In the genomic region with DNA sequence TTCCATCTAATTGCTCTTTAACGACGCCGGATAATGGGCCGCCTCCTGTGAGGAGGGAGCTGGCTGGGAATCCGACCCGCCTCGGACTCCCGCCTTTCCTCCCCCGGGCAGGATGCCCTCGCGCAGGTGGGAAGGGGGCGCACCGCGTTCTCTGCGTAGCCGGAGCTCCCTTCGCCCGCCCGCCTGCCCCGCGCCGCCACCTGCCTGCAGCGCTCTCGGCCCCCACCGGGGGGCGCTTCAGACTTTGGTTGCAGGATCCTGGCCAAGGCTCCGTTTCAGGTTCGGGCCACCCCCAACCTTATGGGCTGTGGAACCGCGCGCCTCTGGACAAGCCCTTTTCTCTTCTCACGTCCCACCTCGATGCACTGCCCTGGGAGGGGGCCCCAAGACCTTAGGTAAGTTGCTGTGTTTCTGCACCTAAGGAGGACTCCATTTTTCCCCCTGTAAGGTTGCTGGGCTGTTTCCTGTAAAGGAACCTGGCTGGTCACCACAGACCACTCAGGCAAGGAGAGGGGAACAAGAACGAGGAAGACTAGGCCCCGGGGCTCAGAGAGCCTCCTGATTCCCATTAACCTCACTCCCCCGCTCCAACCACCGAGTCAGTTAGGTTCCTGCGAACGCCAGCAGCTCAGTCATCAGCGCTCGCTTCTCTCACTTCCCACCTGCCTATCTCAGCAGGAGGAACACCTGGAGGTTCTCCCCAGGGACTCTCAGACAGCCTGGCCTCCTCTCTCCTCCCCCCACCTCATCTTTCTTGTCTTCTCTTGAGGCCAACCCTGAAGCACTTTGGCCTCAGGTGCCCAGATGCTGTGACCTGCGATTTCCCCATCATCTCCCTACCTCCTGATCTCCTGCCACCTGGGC, we compare ENCODE assay signal across 8 cellular contexts. TPM values are rescaled to one million over a fixed set of nuclear protein-coding genes. Genes with fewer than 3 reads are reported as not detected.
A peak's percentile ranks its signal among the peaks of the same experiment; 100 is the strongest.
DNase-seq lines count a peak whose midpoint lies in the region; ATAC-seq and TF ChIP-seq lines count a peak whose summit lies in the region.

No MANE protein-coding gene starts in this region.

- H3K4me1 ChIP-seq in IMR-90 (ENCODE audit: control insufficient read depth, insufficient read depth, low read length) (peaks cover 11% of the 10 kb centered on the region), SK-N-SH (ENCODE audit: control insufficient read depth in 1 of 2, insufficient read depth in 2 of 2, low read depth in 1 of 2, low read length in 1 of 2) (peaks cover 4 to 5% of the 10 kb centered on the region in 2 experiments; a peak in 1 of 4 replicates), right atrium auricular region (peaks cover 0 to 10% of the 10 kb centered on the region in 2 donors), skeletal muscle satellite cell (ENCODE audit: control insufficient read depth, insufficient read depth, low read length) (peaks cover 31% of the 10 kb centered on the region)

- no peak overlapping the region for H2BK20ac ChIP-seq in IMR-90 (ENCODE audit: low read depth, low read length)

- H4K91ac ChIP-seq in IMR-90 (ENCODE audit: insufficient read depth, low read depth, low read length) = no peak overlapping the region

- H2BK15ac ChIP-seq in IMR-90 (ENCODE audit: low read depth, low read length) = no peak overlapping the region

- TF ChIP-seq EP300 in SK-N-SH (IDR thresholded peaks at IDR 0.05; ENCODE audit: borderline replicate concordance in 1 of 2, low read depth in 1 of 2, low read length in 1 of 2) = no peak

- POLR2A ChIA-PET in IMR-90 (lab: Charles Lee; ENCODE audit: unreplicated experiment) = no interaction called here
- POLR2A ChIA-PET in SK-N-SH (lab: Yijun Ruan, JAX) = interaction anchor here (0.6 to 1.8 kb wide), 2 partner anchors 7 to 971 kb away, joined by 4 to 8 read pairs; no protein-coding TSS in a partner anchor

- no peak overlapping the region for H4K5ac ChIP-seq in IMR-90 (ENCODE audit: low read depth, low read length)

- peak overlapping the region; percentile 11; the same call in 1 of the 2 replicates for H2AK5ac ChIP-seq in IMR-90 (ENCODE audit: low read depth, low read length)

- peaks cover 25% of the 10 kb centered on the region for H3K79me2 ChIP-seq in SK-N-SH (ENCODE audit: insufficient read depth)

- H3K4me3 ChIP-seq in IMR-90 (ENCODE audit: insufficient read depth, low read depth, low read length) (peak overlapping the region; percentile 29; the same call in 1 of the 2 replicates), SK-N-SH (ENCODE audit: low read depth in 2 of 2, low read length in 1 of 2) (peak overlapping the region; percentile 32 to 33; a peak in 3 of 4 replicates), right atrium auricular region (peak overlapping the region in 1 of 2 donors; percentile 20), skeletal muscle satellite cell (ENCODE audit: low read length) (peak overlapping the region; percentile 59)

- TF ChIP-seq RAD21 in IMR-90 (IDR thresholded peaks at IDR 0.05; ENCODE audit: low read length) = peak; percentile 62
- peak; percentile 42 for TF ChIP-seq RAD21 in SK-N-SH (IDR thresholded peaks at IDR 0.05; ENCODE audit: low read length)

- H3K9ac ChIP-seq in IMR-90 (ENCODE audit: low read depth, low read length) = no peak overlapping the region; the same call in 1 of the 2 replicates
- no peak overlapping the region for H3K9ac ChIP-seq in SK-N-SH
- no peak overlapping the region for H3K9ac ChIP-seq in skeletal muscle satellite cell (ENCODE audit: low read depth, low read length)

- no peak overlapping the region for H2BK5ac ChIP-seq in IMR-90 (ENCODE audit: low read depth, low read length, poor library complexity, severe bottlenecking)

- H2AFZ ChIP-seq in IMR-90 (replicated peaks; ENCODE audit: low read length, poor library complexity) (peak overlapping the region; percentile 86), SK-N-SH (ENCODE audit: low read depth) (no peak overlapping the region)

- dilution Hi-C loops in IMR-90 (cut with HindIII; ENCODE audit: low sequenced_read_pairs, unreplicated experiment) = no loop called here

- DNase-seq in NCI-H1436 (lab: John Stamatoyannopoulos, UW) (peak; percentile 77), NCI-H1436 treated with DMSO at 0.1 percent for 48 hours (lab: John Stamatoyannopoulos, UW) (no peak), IMR-90 (no peak), SK-N-SH (peak; percentile 87), right atrium auricular region (ENCODE audit: low spot score) (peak; percentile 72)
- DNase-seq in activated naive CD8-positive, alpha-beta T cell treated with anti-CD3 and anti-CD28 coated beads for 36 hours = peak; percentile 81

- ATAC-seq in IMR-90 (ENCODE audit: low read depth) (peak; percentile 77), GM21360 (IDR thresholded peaks at IDR 0.05; ENCODE audit: unreplicated experiment) (no peak)

- H3K18ac ChIP-seq in IMR-90 (ENCODE audit: low read depth, low read length) = no peak overlapping the region

- H3K27ac ChIP-seq in IMR-90 (ENCODE audit: insufficient read depth, low read length) = no peak overlapping the region
- no peak overlapping the region for H3K27ac ChIP-seq in SK-N-SH (ENCODE audit: low read depth in 2 of 2, low read length in 1 of 2)
- no peak overlapping the region for H3K27ac ChIP-seq in right atrium auricular region

- in situ Hi-C loops in IMR-90 (cut with MboI; ENCODE audit: low sequenced_read_pairs) = no loop called here

- H3K4me2 ChIP-seq in IMR-90 (ENCODE audit: low read depth, low read length) = peak overlapping the region; percentile 82
- H3K4me2 ChIP-seq in SK-N-SH = peak overlapping the region; percentile 51; the same call in 1 of the 2 replicates
- peak overlapping the region; percentile 81 for H3K4me2 ChIP-seq in skeletal muscle satellite cell (ENCODE audit: low read length)

- H3K36me3 Mint-ChIP-seq in activated naive CD8-positive, alpha-beta T cell treated with anti-CD3 and anti-CD28 coated beads for 36 hours = no peaks in the 10 kb centered on the region

- H3K27me3 ChIP-seq in IMR-90 (ENCODE audit: control insufficient read depth, insufficient read depth, low read length) = peaks cover 19% of the 10 kb centered on the region
- no peaks in the 10 kb centered on the region for H3K27me3 ChIP-seq in SK-N-SH (ENCODE audit: insufficient read depth)
- peaks cover 25 to 29% of the 10 kb centered on the region in 2 donors for H3K27me3 ChIP-seq in right atrium auricular region
- peaks cover 25% of the 10 kb centered on the region for H3K27me3 ChIP-seq in skeletal muscle satellite cell (ENCODE audit: control insufficient read depth, insufficient read depth, low read length)

- no peaks in the 10 kb centered on the region for H3K9me3 ChIP-seq in IMR-90 (ENCODE audit: control insufficient read depth, insufficient read depth, low read length)
- no peaks in the 10 kb centered on the region for H3K9me3 ChIP-seq in SK-N-SH
- no peaks in the 10 kb centered on the region for H3K9me3 ChIP-seq in right atrium auricular region
- no peaks in the 10 kb centered on the region for H3K9me3 ChIP-seq in skeletal muscle satellite cell (replicated peaks; ENCODE audit: low read length)

- intact Hi-C loops in IMR-90 (cut with micrococcal nuclease) = no loop called here

- H3K14ac ChIP-seq in IMR-90 (replicated peaks; ENCODE audit: low read depth, low read length) = no peak overlapping the region; the same call in 1 of the 2 replicates

- no peak overlapping the region for H3K56ac ChIP-seq in IMR-90 (ENCODE audit: extremely low read depth, insufficient read depth, low read length)

- no CpG with 5 or more reads among the region's 42 CpGs for WGBS in IMR-90 (ENCODE audit: extremely low coverage in 2 of 2, insufficient read length in 1 of 2), 2 experiments
- WGBS in SK-N-SH (ENCODE audit: low lambda C conversion rate) = 54% methylated on average over 25 of the region's 42 CpGs

- H2BK120ac ChIP-seq in IMR-90 (ENCODE audit: low read depth, low read length) = no peak overlapping the region

- no peak for TF ChIP-seq POLR2A in IMR-90 (IDR thresholded peaks at IDR 0.05; ENCODE audit: low read depth, low read length)

- no peak overlapping the region for H2AK9ac ChIP-seq in IMR-90 (replicated peaks; ENCODE audit: low read depth, low read length, poor library complexity)

- H3K4me1 Mint-ChIP-seq in activated naive CD8-positive, alpha-beta T cell treated with anti-CD3 and anti-CD28 coated beads for 36 hours = peaks cover 3% of the 10 kb centered on the region

- H4K8ac ChIP-seq in IMR-90 (ENCODE audit: low read depth in 2 of 2, low read length in 2 of 2) = 0 out of 4 replicates have a peak overlapping the region, but pooled peaks of 1 of the 2 experiments have one; percentile 11

- no peak overlapping the region; the same call in 1 of the 2 replicates for H3K23ac ChIP-seq in IMR-90 (ENCODE audit: low read depth, low read length)

- CTCF ChIA-PET in IMR-90 (lab: Yijun Ruan, JAX) (interaction anchor here (0.5 to 3.2 kb wide), 9 partner anchors 9 to 205 kb away, joined by 3 to 15 read pairs (median 7); partner anchors contain the start of gene KAZALD1), SK-N-SH (lab: Yijun Ruan, JAX) (interaction anchor here (0.5 to 7.5 kb wide), 32 partner anchors 8 to 443 kb away, joined by 3 to 70 read pairs (median 4); partner anchors contain the start of genes KAZALD1, LZTS2, PDZD7 and SFXN3)

- peaks cover 57% of the 10 kb centered on the region for H3K27me3 Mint-ChIP-seq in activated naive CD8-positive, alpha-beta T cell treated with anti-CD3 and anti-CD28 coated beads for 36 hours

- H3K36me3 ChIP-seq in IMR-90 (ENCODE audit: control insufficient read depth, insufficient read depth, low read length) (no peaks in the 10 kb centered on the region), SK-N-SH (replicated peaks in 1 of 2; ENCODE audit: control insufficient read depth in 1 of 2, insufficient read depth in 2 of 2, low read length in 1 of 2) (no peaks in the 10 kb centered on the region), right atrium auricular region (no peaks in the 10 kb centered on the region), skeletal muscle satellite cell (ENCODE audit: insufficient read depth, low read length) (no peaks in the 10 kb centered on the region)

- no peaks in the 10 kb centered on the region for H3K9me3 Mint-ChIP-seq in activated naive CD8-positive, alpha-beta T cell treated with anti-CD3 and anti-CD28 coated beads for 36 hours

- H3K79me1 ChIP-seq in IMR-90 (ENCODE audit: low read depth in 1 of 2, low read length in 2 of 2) = peaks cover 4 to 9% of the 10 kb centered on the region in 2 experiments; a peak in 3 of 4 replicates

- peak; percentile 79 for TF ChIP-seq CTCF in IMR-90 (conservative IDR thresholded peaks at IDR 0.05; ENCODE audit: low read depth, low read length)
- TF ChIP-seq CTCF in SK-N-SH (IDR thresholded peaks at IDR 0.05) = peak; percentile 75
- TF ChIP-seq CTCF in right atrium auricular region (IDR thresholded peaks at IDR 0.05) = peak; percentile 72 to 90

- no peak overlapping the region for H3K4ac ChIP-seq in IMR-90 (ENCODE audit: low read depth, low read length)

- BruUV-seq in IMR-90 (replicated peaks; lab: Mats Ljungman, UMichigan) = no TSS peak

- H3K4me3 Mint-ChIP-seq in activated naive CD8-positive, alpha-beta T cell treated with anti-CD3 and anti-CD28 coated beads for 36 hours = no peak overlapping the region

- H4K20me1 ChIP-seq in IMR-90 (ENCODE audit: insufficient read depth, low read length) = no peaks in the 10 kb centered on the region
- no peaks in the 10 kb centered on the region for H4K20me1 ChIP-seq in SK-N-SH (ENCODE audit: insufficient read depth)

- no peak overlapping the region for H3K27ac Mint-ChIP-seq in activated naive CD8-positive, alpha-beta T cell treated with anti-CD3 and anti-CD28 coated beads for 36 hours

- no peaks in the 10 kb centered on the region for H3K9me2 ChIP-seq in SK-N-SH

- peaks cover 4% of the 10 kb centered on the region; the same call in 1 of the 2 replicates for H3K9me1 ChIP-seq in IMR-90 (ENCODE audit: insufficient read depth, low read length)

- peaks cover 11% of the 10 kb centered on the region for H3F3A ChIP-seq in SK-N-SH (replicated peaks; ENCODE audit: insufficient read depth)

RNA-seq across cellular contexts. Expression of gene KAZALD1, which starts 11.4 kb away (rescaled TPM):
- total RNA-seq in IMR-90 (2012; rRNA removed) = 8.1 and 9.1 TPM in 2 replicates
- polyA plus RNA-seq in IMR-90 (2012; rRNA removed) = 18.6 and 18.7 TPM in 2 replicates
- polyA plus RNA-seq in IMR-90 (2012; cell fraction: cytosol; rRNA removed) = 19.1 and 20.1 TPM in 2 replicates
- polyA plus RNA-seq in IMR-90 (2012; cell fraction: nucleus; rRNA removed; ENCODE audit: low replicate concordance) = 20.7 and 36.8 TPM in 2 replicates
- polyA plus RNA-seq in SK-N-SH (2012; rRNA removed) = 1.9 and 3.0 TPM in 2 replicates
- 0.84 and 1.4 TPM in 2 replicates for polyA plus RNA-seq in SK-N-SH (2012; cell fraction: cytosol; rRNA removed)
- polyA plus RNA-seq in SK-N-SH (2012; cell fraction: nucleus; rRNA removed) = 6.2 and 8.4 TPM in 2 replicates
- total RNA-seq in activated naive CD8-positive, alpha-beta T cell treated with anti-CD3 and anti-CD28 coated beads for 36 hours = under 1 TPM; 0.25 to 0.28 TPM
- total RNA-seq in right atrium auricular region = 1 to 10 TPM; 7.0 to 7.5 TPM
- 9.9 and 15.1 TPM in 2 replicates for total RNA-seq in skeletal muscle satellite cell (2012; rRNA removed)

RNA-seq across cellular contexts. Expression of gene SFXN3, which starts 19.4 kb away (rescaled TPM):
- 53.3 and 64.7 TPM in 2 replicates for total RNA-seq in IMR-90 (2012; rRNA removed)
- polyA plus RNA-seq in IMR-90 (2012; rRNA removed) = 67.6 and 77.2 TPM in 2 replicates
- 36.7 and 46.7 TPM in 2 replicates for polyA plus RNA-seq in IMR-90 (2012; cell fraction: cytosol; rRNA removed)
- 417 and 427 TPM in 2 replicates for polyA plus RNA-seq in IMR-90 (2012; cell fraction: nucleus; rRNA removed; ENCODE audit: low replicate concordance)
- 142 and 229 TPM in 2 replicates for polyA plus RNA-seq in SK-N-SH (2012; rRNA removed)
- 44.8 and 65.6 TPM in 2 replicates for polyA plus RNA-seq in SK-N-SH (2012; cell fraction: cytosol; rRNA removed)
- polyA plus RNA-seq in SK-N-SH (2012; cell fraction: nucleus; rRNA removed) = 1,157 and 1,277 TPM in 2 replicates
- 10 to 100 TPM; 12.6 to 13.9 TPM for total RNA-seq in activated naive CD8-positive, alpha-beta T cell treated with anti-CD3 and anti-CD28 coated beads for 36 hours
- total RNA-seq in right atrium auricular region = 10 to 100 TPM; 16.4 to 42.9 TPM
- total RNA-seq in skeletal muscle satellite cell (2012; rRNA removed) = 83.4 and 87.8 TPM in 2 replicates

RNA-seq across cellular contexts. Expression of gene PDZD7, which starts 19.5 kb away (rescaled TPM):
- 0.83 and 0.90 TPM in 2 replicates for total RNA-seq in IMR-90 (2012; rRNA removed)
- polyA plus RNA-seq in IMR-90 (2012; rRNA removed) = 1.5 and 1.8 TPM in 2 replicates
- 0.97 and 2.0 TPM in 2 replicates for polyA plus RNA-seq in IMR-90 (2012; cell fraction: cytosol; rRNA removed)
- 6.5 and 8.7 TPM in 2 replicates for polyA plus RNA-seq in IMR-90 (2012; cell fraction: nucleus; rRNA removed; ENCODE audit: low replicate concordance)
- 1.9 and 2.3 TPM in 2 replicates for polyA plus RNA-seq in SK-N-SH (2012; rRNA removed)
- polyA plus RNA-seq in SK-N-SH (2012; cell fraction: cytosol; rRNA removed) = 0.95 and 1.5 TPM in 2 replicates
- polyA plus RNA-seq in SK-N-SH (2012; cell fraction: nucleus; rRNA removed) = 5.4 and 6.8 TPM in 2 replicates
- under 1 TPM; 0.14 to 0.66 TPM for total RNA-seq in activated naive CD8-positive, alpha-beta T cell treated with anti-CD3 and anti-CD28 coated beads for 36 hours
- 1 to 10 TPM in 1 of 2 donors, under 1 TPM in 1; 0.59 to 1.3 TPM for total RNA-seq in right atrium auricular region
- under 0.01 and 1.5 TPM in 2 replicates for total RNA-seq in skeletal muscle satellite cell (2012; rRNA removed)

RNA-seq across cellular contexts. Expression of gene LZTS2, which starts 50.8 kb away (rescaled TPM):
- total RNA-seq in IMR-90 (2012; rRNA removed) (17.8 and 19.2 TPM in 2 replicates), right atrium auricular region (10 to 100 TPM; 40.0 to 71.0 TPM)
- polyA plus RNA-seq in IMR-90 (2012; rRNA removed) (101 and 108 TPM in 2 replicates), SK-N-SH (2012; rRNA removed) (50.6 and 52.2 TPM in 2 replicates)
- 62.9 and 107 TPM in 2 replicates for polyA plus RNA-seq in IMR-90 (2012; cell fraction: cytosol; rRNA removed)
- 135 and 272 TPM in 2 replicates for polyA plus RNA-seq in IMR-90 (2012; cell fraction: nucleus; rRNA removed; ENCODE audit: low replicate concordance)
- 18.5 and 31.3 TPM in 2 replicates for polyA plus RNA-seq in SK-N-SH (2012; cell fraction: cytosol; rRNA removed)
- 105 and 145 TPM in 2 replicates for polyA plus RNA-seq in SK-N-SH (2012; cell fraction: nucleus; rRNA removed)
- 10 to 100 TPM; 10.4 to 12.1 TPM for total RNA-seq in activated naive CD8-positive, alpha-beta T cell treated with anti-CD3 and anti-CD28 coated beads for 36 hours
- total RNA-seq in skeletal muscle satellite cell (2012; rRNA removed) = 79.1 and 103 TPM in 2 replicates

Comparison
In these comparisons a context has a peak if more than half of its experiments do, and no peak if none do; other contexts are left out.
1. DNase-seq: peak in NCI-H1436 (single experiment), SK-N-SH (single experiment), activated naive CD8-positive, alpha-beta T cell treated with anti-CD3 and anti-CD28 coated beads for 36 hours (single experiment) and right atrium auricular region (single experiment); none in NCI-H1436 treated with DMSO at 0.1 percent for 48 hours (single experiment) and IMR-90 (single experiment).
2. Peak in every context shown above with its lines, with median percentiles within 50 percentile points of each other: H3K4me2 ChIP-seq and CTCF ChIP-seq.